ENCODE assay signal across 8 cellular contexts in the genomic region with DNA sequence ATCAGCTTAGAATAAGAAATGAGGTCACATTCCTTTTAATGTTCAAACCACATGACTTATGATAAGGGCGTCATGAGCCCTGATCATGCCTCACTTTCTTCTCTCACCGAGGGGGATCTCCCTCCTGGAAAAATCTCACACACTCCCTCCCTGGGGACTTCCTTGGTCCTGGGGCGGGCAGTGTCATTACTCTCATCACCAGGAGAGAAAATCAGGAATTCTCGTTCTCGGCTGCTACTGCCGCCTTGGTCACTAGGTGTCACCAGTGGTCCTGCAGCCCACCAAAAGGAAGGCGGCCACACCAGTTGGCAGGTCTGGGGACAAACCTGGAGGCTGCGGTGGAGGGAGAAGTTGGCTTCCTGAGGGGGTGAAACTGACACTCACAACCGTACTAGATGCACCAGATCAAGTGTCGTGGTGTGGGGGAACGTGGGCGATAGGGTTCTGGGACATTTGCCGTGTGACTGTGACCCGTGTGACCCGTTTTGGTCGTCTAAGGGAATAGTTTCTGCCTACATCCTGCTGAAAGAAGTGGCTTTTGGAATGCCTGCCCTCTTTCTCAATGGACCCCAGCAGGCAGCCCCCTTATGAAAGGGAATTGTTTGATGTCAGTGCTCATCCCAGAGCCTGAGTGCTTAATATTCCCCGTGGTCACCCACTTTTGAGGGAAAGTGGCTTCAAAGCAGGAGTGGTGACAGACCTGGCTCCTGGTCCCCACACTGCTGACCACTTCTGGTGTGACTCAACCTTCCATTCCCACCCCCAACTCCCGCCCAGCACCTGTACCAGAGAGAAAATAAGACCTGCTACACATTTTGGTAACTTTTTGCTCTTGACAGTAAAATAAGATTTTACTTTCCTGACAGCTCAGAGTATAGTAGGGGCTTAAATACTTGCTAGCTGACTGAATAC.
A peak's percentile ranks its signal among the peaks of the same experiment; 100 is the strongest.
DNase-seq lines count a peak whose midpoint lies in the region; ATAC-seq and TF ChIP-seq lines count a peak whose summit lies in the region.
"Had no signal": no experiment of that assay in that cellular context is flagged by ENCODE, and none has a peak within 500 bp of the region (broad histone marks: within the 10 kb centered on the region; RNA-seq: fewer than 3 reads in every experiment).

No MANE protein-coding gene starts in this region.

- no peaks in the 10 kb centered on the region for H3K9me2 ChIP-seq in Loucy (replicated peaks; ENCODE audit: low read depth, low read length)

- no peaks in the 10 kb centered on the region for H3F3A ChIP-seq in Loucy (ENCODE audit: low read depth)

- peak; percentile 79 for ATAC-seq in body of pancreas

- peak; percentile 47 to 80 for DNase-seq in HAP-1 (ENCODE audit: low spot score in 2 of 2)
- DNase-seq in T-helper 2 cell treated with Interferon-gamma antibody and Interleukin-4, amounts not matched to agents 5 μg/mL and 100 μg/mL, for 36 hours (ENCODE audit: low spot score): peak; percentile 67
- peak; percentile 49 to 68 (median 58) for DNase-seq in body of pancreas
- DNase-seq in smooth muscle cell of the brain vasculature (ENCODE audit: low read depth, low spot score): peak; percentile 3

- intact Hi-C loops in body of pancreas (cut with DNase I): no loop called here

- H3K4me2 ChIP-seq in Loucy (ENCODE audit: low read depth, low read length, poor library complexity, severe bottlenecking): peak overlapping the region; percentile 69

- no peak overlapping the region for H3K27ac ChIP-seq in body of pancreas
- no peak overlapping the region for H3K27ac ChIP-seq in iPS-18a (ENCODE audit: low read length)
- H3K27ac ChIP-seq: neutrophil had no signal

- H3K27ac Mint-ChIP-seq in T-helper 2 cell treated with Interferon-gamma antibody and Interleukin-4, amounts not matched to agents 5 μg/mL and 100 μg/mL, for 36 hours: no peak overlapping the region

- H4K20me1 ChIP-seq in Loucy (ENCODE audit: insufficient read depth, low read length, poor library complexity, severe bottlenecking): no peaks in the 10 kb centered on the region

- H2AFZ ChIP-seq in Loucy (ENCODE audit: low read length): peak overlapping the region; percentile 89

- in situ Hi-C loops in HAP-1 (cut with MboI; ENCODE audit: low sequenced_read_pairs): loop anchor here (10.0 to 25.0 kb wide), 2 partner anchors 453 to 660 kb away; no protein-coding TSS in a partner anchor

- no peaks in the 10 kb centered on the region for H3K36me3 Mint-ChIP-seq in T-helper 2 cell treated with Interferon-gamma antibody and Interleukin-4, amounts not matched to agents 5 μg/mL and 100 μg/mL, for 36 hours (ENCODE audit: low read depth)

- peaks cover 31% of the 10 kb centered on the region for H3K27me3 ChIP-seq in HAP-1 (ENCODE audit: low read depth)
- no peaks in the 10 kb centered on the region for H3K27me3 ChIP-seq in Loucy (ENCODE audit: insufficient read depth, low read length, poor library complexity, severe bottlenecking)
- H3K27me3 ChIP-seq in body of pancreas: no peaks in the 10 kb centered on the region
- no peaks in the 10 kb centered on the region for H3K27me3 ChIP-seq in iPS-18a (ENCODE audit: control insufficient read depth, insufficient read depth, low read length)

- TF ChIP-seq CTCF in GM12873 (IDR thresholded peaks at IDR 0.05; ENCODE audit: insufficient read depth, low read depth, low read length, missing control alignments): peak; percentile 89
- TF ChIP-seq CTCF in Loucy (conservative IDR thresholded peaks at IDR 0.05; ENCODE audit: low read length): peak; percentile 95
- TF ChIP-seq CTCF in body of pancreas (IDR thresholded peaks at IDR 0.05): peak; percentile 54 to 80 (median 65)

- no peaks in the 10 kb centered on the region for H3K79me2 ChIP-seq in Loucy (ENCODE audit: insufficient read depth, low read length)

- H3K4me3 ChIP-seq in HAP-1: no peak overlapping the region
- H3K4me3 ChIP-seq in Loucy (ENCODE audit: low read length, poor library complexity, severe bottlenecking): peak overlapping the region; percentile 56
- H3K4me3 ChIP-seq in body of pancreas: no peak overlapping the region
- H3K4me3 ChIP-seq in iPS-18a (ENCODE audit: low read length): peak overlapping the region; percentile 10

- peak overlapping the region; percentile 27 for H3K4me3 Mint-ChIP-seq in T-helper 2 cell treated with Interferon-gamma antibody and Interleukin-4, amounts not matched to agents 5 μg/mL and 100 μg/mL, for 36 hours

- H3K36me3 ChIP-seq in HAP-1 (replicated peaks): no peaks in the 10 kb centered on the region
- H3K36me3 ChIP-seq in Loucy (ENCODE audit: insufficient read depth, low read length): no peaks in the 10 kb centered on the region
- H3K36me3 ChIP-seq in body of pancreas (replicated peaks in 1 of 2; ENCODE audit: insufficient read depth in 1 of 2, low read depth in 2 of 2): no peaks in the 10 kb centered on the region
- no peaks in the 10 kb centered on the region for H3K36me3 ChIP-seq in iPS-18a (ENCODE audit: control insufficient read depth, low read depth, low read length)
- H3K36me3 ChIP-seq: neutrophil had no signal

- peaks cover 11% of the 10 kb centered on the region for H3K4me1 Mint-ChIP-seq in T-helper 2 cell treated with Interferon-gamma antibody and Interleukin-4, amounts not matched to agents 5 μg/mL and 100 μg/mL, for 36 hours (ENCODE audit: low read depth)

- H3K4me1 ChIP-seq in HAP-1 (no peaks in the 10 kb centered on the region), Loucy (ENCODE audit: insufficient read depth, low read length, poor library complexity, severe bottlenecking) (no peaks in the 10 kb centered on the region), body of pancreas (peaks cover 7% of the 10 kb centered on the region), iPS-18a (ENCODE audit: control insufficient read depth, low read depth, low read length) (peaks cover 3% of the 10 kb centered on the region)

- H3K9me3 ChIP-seq in HAP-1: no peaks in the 10 kb centered on the region
- H3K9me3 ChIP-seq in Loucy (ENCODE audit: insufficient read depth, low read depth, low read length): no peaks in the 10 kb centered on the region
- no peaks in the 10 kb centered on the region for H3K9me3 ChIP-seq in body of pancreas
- no peaks in the 10 kb centered on the region for H3K9me3 ChIP-seq in iPS-18a (ENCODE audit: control insufficient read depth, low read depth, low read length)
- H3K9me3 ChIP-seq: neutrophil had no signal

- H3K9ac ChIP-seq in Loucy (ENCODE audit: low read depth, low read length, poor library complexity, severe bottlenecking) (no peak overlapping the region), iPS-18a (ENCODE audit: low read length) (no peak overlapping the region)

- TF ChIP-seq POLR2A in body of pancreas (IDR thresholded peaks at IDR 0.05): no peak

- 7 to 8% methylated on average over 11 to 18 of the region's 18 CpGs for WGBS in body of pancreas, 2 donors

- H3K9me3 Mint-ChIP-seq in T-helper 2 cell treated with Interferon-gamma antibody and Interleukin-4, amounts not matched to agents 5 μg/mL and 100 μg/mL, for 36 hours: no peaks in the 10 kb centered on the region

- peaks cover 8% of the 10 kb centered on the region for H3K27me3 Mint-ChIP-seq in T-helper 2 cell treated with Interferon-gamma antibody and Interleukin-4, amounts not matched to agents 5 μg/mL and 100 μg/mL, for 36 hours (ENCODE audit: low read depth)

Comparison
In these comparisons a context has a peak if more than half of its experiments do, and no peak if none do; other contexts are left out.
1. DNase-seq: peak in every context shown above with its lines; median percentile 67 in T-helper 2 cell treated with Interferon-gamma antibody and Interleukin-4, amounts not matched to agents 5 μg/mL and 100 μg/mL, for 36 hours; 64 in HAP-1; 58 in body of pancreas; 3 in smooth muscle cell of the brain vasculature.
2. H3K4me3 ChIP-seq: peak in Loucy (single experiment) and iPS-18a (single experiment); none in HAP-1 (single experiment) and body of pancreas (0 of 2).
3. Peak in every context shown above with its lines, with median percentiles within 50 percentile points of each other: CTCF ChIP-seq.